In genomic region chr19:1649706-1650626, GRCh38 we compare ENCODE assay signal across 2 cellular contexts.
TF ChIP-seq lines count a peak whose summit lies in the region.

No MANE protein-coding gene starts in this region.

TF ChIP-seq in GM23338, 12 proteins besides CTCF, POLR2A, EP300 and RAD21:
- no peak for TF ChIP-seq JUNB (IDR thresholded peaks at IDR 0.05; ENCODE audit: unreplicated experiment)
- TF ChIP-seq, protein P1, sequence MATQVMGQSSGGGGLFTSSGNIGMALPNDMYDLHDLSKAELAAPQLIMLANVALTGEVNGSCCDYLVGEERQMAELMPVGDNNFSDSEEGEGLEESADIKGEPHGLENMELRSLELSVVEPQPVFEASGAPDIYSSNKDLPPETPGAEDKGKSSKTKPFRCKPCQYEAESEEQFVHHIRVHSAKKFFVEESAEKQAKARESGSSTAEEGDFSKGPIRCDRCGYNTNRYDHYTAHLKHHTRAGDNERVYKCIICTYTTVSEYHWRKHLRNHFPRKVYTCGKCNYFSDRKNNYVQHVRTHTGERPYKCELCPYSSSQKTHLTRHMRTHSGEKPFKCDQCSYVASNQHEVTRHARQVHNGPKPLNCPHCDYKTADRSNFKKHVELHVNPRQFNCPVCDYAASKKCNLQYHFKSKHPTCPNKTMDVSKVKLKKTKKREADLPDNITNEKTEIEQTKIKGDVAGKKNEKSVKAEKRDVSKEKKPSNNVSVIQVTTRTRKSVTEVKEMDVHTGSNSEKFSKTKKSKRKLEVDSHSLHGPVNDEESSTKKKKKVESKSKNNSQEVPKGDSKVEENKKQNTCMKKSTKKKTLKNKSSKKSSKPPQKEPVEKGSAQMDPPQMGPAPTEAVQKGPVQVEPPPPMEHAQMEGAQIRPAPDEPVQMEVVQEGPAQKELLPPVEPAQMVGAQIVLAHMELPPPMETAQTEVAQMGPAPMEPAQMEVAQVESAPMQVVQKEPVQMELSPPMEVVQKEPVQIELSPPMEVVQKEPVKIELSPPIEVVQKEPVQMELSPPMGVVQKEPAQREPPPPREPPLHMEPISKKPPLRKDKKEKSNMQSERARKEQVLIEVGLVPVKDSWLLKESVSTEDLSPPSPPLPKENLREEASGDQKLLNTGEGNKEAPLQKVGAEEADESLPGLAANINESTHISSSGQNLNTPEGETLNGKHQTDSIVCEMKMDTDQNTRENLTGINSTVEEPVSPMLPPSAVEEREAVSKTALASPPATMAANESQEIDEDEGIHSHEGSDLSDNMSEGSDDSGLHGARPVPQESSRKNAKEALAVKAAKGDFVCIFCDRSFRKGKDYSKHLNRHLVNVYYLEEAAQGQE (IDR thresholded peaks at IDR 0.05; ENCODE audit: unreplicated experiment): no peak
- TF ChIP-seq EZH2 (IDR thresholded peaks at IDR 0.05; ENCODE audit: low read depth, unreplicated experiment): no peak
- no peak for TF ChIP-seq STAT1 (IDR thresholded peaks at IDR 0.05; ENCODE audit: unreplicated experiment)
- no peak for TF ChIP-seq ZNF462 (CRISPR knock-in tag; IDR thresholded peaks at IDR 0.05)
- no peak for TF ChIP-seq EZH2phosphoT487 (IDR thresholded peaks at IDR 0.05; ENCODE audit: unreplicated experiment)

TF ChIP-seq in HepG2, 621 proteins besides CTCF, POLR2A, EP300 and RAD21:
- TF ChIP-seq TFE3 (CRISPR knock-in tag; IDR thresholded peaks at IDR 0.05) (no peak), ZMYM3 (CRISPR knock-in tag; IDR thresholded peaks at IDR 0.05) (peak; percentile 47; the same call in 1 of the 2 replicates), ZNF678 (CRISPR knock-in tag; IDR thresholded peaks at IDR 0.05) (no peak), ZNF629 (CRISPR knock-in tag; conservative IDR thresholded peaks at IDR 0.05) (peak; percentile 86), RBAK (CRISPR knock-in tag; IDR thresholded peaks at IDR 0.05) (no peak), GABPA (IDR thresholded peaks at IDR 0.05; ENCODE audit: low read depth, low read length) (no peak), GABPA (CRISPR knock-in tag; IDR thresholded peaks at IDR 0.05; ENCODE audit: low read depth) (no peak), ZNF75D (CRISPR knock-in tag; IDR thresholded peaks at IDR 0.05; ENCODE audit: borderline replicate concordance) (no peak), ZNF687 (CRISPR knock-in tag; IDR thresholded peaks at IDR 0.05) (0 out of 2 replicates have a peak, but pooled peaks have one; percentile 11), ZNF263 (CRISPR knock-in tag; IDR thresholded peaks at IDR 0.05) (peak; percentile 83), ZBTB20 (CRISPR knock-in tag; IDR thresholded peaks at IDR 0.05; ENCODE audit: borderline replicate concordance, low read depth) (no peak)
- TF ChIP-seq, protein P2, sequence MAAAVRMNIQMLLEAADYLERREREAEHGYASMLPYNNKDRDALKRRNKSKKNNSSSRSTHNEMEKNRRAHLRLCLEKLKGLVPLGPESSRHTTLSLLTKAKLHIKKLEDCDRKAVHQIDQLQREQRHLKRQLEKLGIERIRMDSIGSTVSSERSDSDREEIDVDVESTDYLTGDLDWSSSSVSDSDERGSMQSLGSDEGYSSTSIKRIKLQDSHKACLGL (CRISPR knock-in tag; IDR thresholded peaks at IDR 0.05): no peak
- TF ChIP-seq, protein P3, sequence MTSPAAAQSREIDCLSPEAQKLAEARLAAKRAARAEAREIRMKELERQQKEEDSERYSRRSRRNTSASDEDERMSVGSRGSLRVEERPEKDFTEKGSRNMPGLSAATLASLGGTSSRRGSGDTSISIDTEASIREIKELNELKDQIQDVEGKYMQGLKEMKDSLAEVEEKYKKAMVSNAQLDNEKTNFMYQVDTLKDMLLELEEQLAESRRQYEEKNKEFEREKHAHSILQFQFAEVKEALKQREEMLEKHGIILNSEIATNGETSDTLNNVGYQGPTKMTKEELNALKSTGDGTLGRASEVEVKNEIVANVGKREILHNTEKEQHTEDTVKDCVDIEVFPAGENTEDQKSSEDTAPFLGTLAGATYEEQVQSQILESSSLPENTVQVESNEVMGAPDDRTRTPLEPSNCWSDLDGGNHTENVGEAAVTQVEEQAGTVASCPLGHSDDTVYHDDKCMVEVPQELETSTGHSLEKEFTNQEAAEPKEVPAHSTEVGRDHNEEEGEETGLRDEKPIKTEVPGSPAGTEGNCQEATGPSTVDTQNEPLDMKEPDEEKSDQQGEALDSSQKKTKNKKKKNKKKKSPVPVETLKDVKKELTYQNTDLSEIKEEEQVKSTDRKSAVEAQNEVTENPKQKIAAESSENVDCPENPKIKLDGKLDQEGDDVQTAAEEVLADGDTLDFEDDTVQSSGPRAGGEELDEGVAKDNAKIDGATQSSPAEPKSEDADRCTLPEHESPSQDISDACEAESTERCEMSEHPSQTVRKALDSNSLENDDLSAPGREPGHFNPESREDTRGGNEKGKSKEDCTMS (CRISPR knock-in tag; conservative IDR thresholded peaks at IDR 0.05): no peak
- TF ChIP-seq, protein P4, sequence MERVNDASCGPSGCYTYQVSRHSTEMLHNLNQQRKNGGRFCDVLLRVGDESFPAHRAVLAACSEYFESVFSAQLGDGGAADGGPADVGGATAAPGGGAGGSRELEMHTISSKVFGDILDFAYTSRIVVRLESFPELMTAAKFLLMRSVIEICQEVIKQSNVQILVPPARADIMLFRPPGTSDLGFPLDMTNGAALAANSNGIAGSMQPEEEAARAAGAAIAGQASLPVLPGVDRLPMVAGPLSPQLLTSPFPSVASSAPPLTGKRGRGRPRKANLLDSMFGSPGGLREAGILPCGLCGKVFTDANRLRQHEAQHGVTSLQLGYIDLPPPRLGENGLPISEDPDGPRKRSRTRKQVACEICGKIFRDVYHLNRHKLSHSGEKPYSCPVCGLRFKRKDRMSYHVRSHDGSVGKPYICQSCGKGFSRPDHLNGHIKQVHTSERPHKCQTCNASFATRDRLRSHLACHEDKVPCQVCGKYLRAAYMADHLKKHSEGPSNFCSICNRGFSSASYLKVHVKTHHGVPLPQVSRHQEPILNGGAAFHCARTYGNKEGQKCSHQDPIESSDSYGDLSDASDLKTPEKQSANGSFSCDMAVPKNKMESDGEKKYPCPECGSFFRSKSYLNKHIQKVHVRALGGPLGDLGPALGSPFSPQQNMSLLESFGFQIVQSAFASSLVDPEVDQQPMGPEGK (CRISPR knock-in tag; IDR thresholded peaks at IDR 0.05): peak; percentile 54
